Comparison of ENCODE assay signal across 20 cellular contexts in genomic region chr1:48003741-48004503, GRCh38. TPM values are rescaled to one million over a fixed set of nuclear protein-coding genes. Genes with fewer than 3 reads are reported as not detected.
DNase-seq lines count a peak whose midpoint lies in the region; ATAC-seq, FAIRE-seq and TF ChIP-seq lines count a peak whose summit lies in the region.
"Had no signal": no experiment of that assay in that cellular context is flagged by ENCODE, and none has a peak within 500 bp of the region (broad histone marks: within the 10 kb centered on the region; RNA-seq: fewer than 3 reads in every experiment).

No MANE protein-coding gene starts in this region.

- peaks cover 6% of the 10 kb centered on the region for H3K4me1 ChIP-seq in HEK293 (ENCODE audit: control insufficient read depth, insufficient read depth, low read length)
- peaks cover 15% of the 10 kb centered on the region for H3K4me1 ChIP-seq in hepatocyte (ENCODE audit: insufficient read depth)
- H3K4me1 ChIP-seq: body of pancreas had no signal

- FAIRE-seq in RCC 7860 (lab: Jason Lieb, UNC), result peak; percentile 70
- FAIRE-seq: GM18507 had no signal

- no peaks in the 10 kb centered on the region for H3K36me3 Mint-ChIP-seq in nephron progenitor cell (ENCODE audit: low read depth)
- H3K36me3 Mint-ChIP-seq: WTC11 had no signal

- peaks cover 22% of the 10 kb centered on the region for H3K27me3 Mint-ChIP-seq in nephron progenitor cell (ENCODE audit: low read depth, poor library complexity)

- 34% methylated on average over 6 of the region's 6 CpGs for WGBS in hepatocyte (ENCODE audit: low lambda C conversion rate, missing lambda C conversion rate)

- no peaks in the 10 kb centered on the region for H3K36me3 ChIP-seq in HEK293 (ENCODE audit: control insufficient read depth in 2 of 2, insufficient read depth in 1 of 2, low read length in 2 of 2)
- H3K36me3 ChIP-seq in hepatocyte (replicated peaks; ENCODE audit: insufficient read depth, low read depth), result no peaks in the 10 kb centered on the region

- peaks cover under 1% of the 10 kb centered on the region for H3K27me3 ChIP-seq in hepatocyte
- H3K27me3 ChIP-seq: body of pancreas had no signal

- no peak overlapping the region for H3K4me3 ChIP-seq in HEK293 (ENCODE audit: low read depth, low read length)
- no peak overlapping the region for H3K4me3 ChIP-seq in hepatocyte
- H3K4me3 ChIP-seq: body of pancreas, skin epidermis had no signal

- H4K20me1 ChIP-seq in hepatocyte (ENCODE audit: insufficient read depth, poor library complexity, severe bottlenecking), result no peaks in the 10 kb centered on the region

- H2AFZ ChIP-seq in hepatocyte, result no peak overlapping the region

- no peaks in the 10 kb centered on the region for H3K9me2 ChIP-seq in hepatocyte (replicated peaks; ENCODE audit: insufficient read depth)

- peak overlapping the region; percentile 70 for H3K27ac Mint-ChIP-seq in nephron progenitor cell
- H3K27ac Mint-ChIP-seq: WTC11 had no signal

- no peaks in the 10 kb centered on the region for H3K9me3 ChIP-seq in HEK293 (ENCODE audit: control insufficient read depth, insufficient read depth, low read depth, low read length)
- no peaks in the 10 kb centered on the region for H3K9me3 ChIP-seq in hepatocyte (ENCODE audit: low read depth)
- H3K9me3 ChIP-seq: body of pancreas had no signal

- DNase-seq in NCI-H2107 (lab: John Stamatoyannopoulos, UW) (peak; percentile 83), RCC 7860 (ENCODE audit: low spot score) (peak; percentile 66), nephron progenitor cell (peak; percentile 50), hepatocyte (ENCODE audit: low spot score) (no peak), hypothalamus (lab: John Stamatoyannopoulos, UW) (no peak)
- DNase-seq in activated T-cell treated with anti-CD3 and anti-CD28 coated beads, Interleukin-2, amount 50 U/mL, for 48 hours, result no peak
- DNase-seq: activated naive CD4-positive, alpha-beta T cell; body of pancreas; mesendoderm; NCI-H1048; nucleus accumbens; stimulated activated naive CD4-positive, alpha-beta T cell treated with Interleukin-2 at 50 U/mL for 16 hours had no signal

- no peaks in the 10 kb centered on the region for H3K9me3 Mint-ChIP-seq in nephron progenitor cell

- H3K4me3 Mint-ChIP-seq in nephron progenitor cell, result no peak overlapping the region
- H3K4me3 Mint-ChIP-seq: WTC11 had no signal

- no peak overlapping the region for H3K4me2 ChIP-seq in hepatocyte

- H3K4me1 Mint-ChIP-seq in nephron progenitor cell, result peaks cover 36% of the 10 kb centered on the region

- H3K79me2 ChIP-seq in hepatocyte, result no peaks in the 10 kb centered on the region

- TF ChIP-seq CTCF in HEK293 (tag by site-specific recombination; IDR thresholded peaks at IDR 0.05) (no peak), nephron progenitor cell (IDR thresholded peaks at IDR 0.05) (no peak), hepatocyte (IDR thresholded peaks at IDR 0.05; ENCODE audit: poor library complexity) (no peak)

- POLR2A ChIA-PET in HEK293 (lab: Yijun Ruan, JAX), result interaction anchor here (0.8 to 0.9 kb wide), 2 partner anchors 46 to 49 kb away, joined by 4 read pairs; no protein-coding TSS in a partner anchor

- CTCF ChIA-PET in HEK293 (lab: Yijun Ruan, JAX), result interaction anchor here (0.6 to 1.4 kb wide), 8 partner anchors 34 to 266 kb away, joined by 3 to 10 read pairs (median 4); no protein-coding TSS in a partner anchor

- no peak for ATAC-seq in esophagus mucosa
- ATAC-seq: body of pancreas, PC-3, WTC11 had no signal

- H3K27ac ChIP-seq in HEK293 (ENCODE audit: extremely low read depth, low read depth, low read length) (no peak overlapping the region), hepatocyte (no peak overlapping the region)
- H3K27ac ChIP-seq: body of pancreas, C4-2B, skin epidermis had no signal

TF ChIP-seq in HEK293, 187 proteins besides CTCF, POLR2A, EP300 and RAD21 (continues in another document):
- TF ChIP-seq ZNF211 (tag by site-specific recombination; IDR thresholded peaks at IDR 0.05; ENCODE audit: low read depth) (no peak), ZNF341 (tag by site-specific recombination; IDR thresholded peaks at IDR 0.05; ENCODE audit: low read depth) (no peak), ZNF645 (tag by site-specific recombination; IDR thresholded peaks at IDR 0.05) (no peak), ZNF707 (tag by site-specific recombination; IDR thresholded peaks at IDR 0.05) (no peak), GLIS2 (tag by site-specific recombination; IDR thresholded peaks at IDR 0.05) (peak; percentile 29; the same call in 1 of the 2 replicates), OSR2 (tag by site-specific recombination; IDR thresholded peaks at IDR 0.05) (peak; percentile 39; the same call in 1 of the 2 replicates), ZNF114 (tag by site-specific recombination; IDR thresholded peaks at IDR 0.05) (no peak), ZFP69B (tag by site-specific recombination; IDR thresholded peaks at IDR 0.05) (no peak), REPIN1 (tag by site-specific recombination; IDR thresholded peaks at IDR 0.05; ENCODE audit: low read depth) (no peak), SCRT1 (tag by site-specific recombination; IDR thresholded peaks at IDR 0.05; ENCODE audit: borderline replicate concordance) (no peak), IKZF3 (tag by site-specific recombination; IDR thresholded peaks at IDR 0.05) (no peak), ZNF280C (tag by site-specific recombination; IDR thresholded peaks at IDR 0.05) (no peak), ZNF785 (tag by site-specific recombination; IDR thresholded peaks at IDR 0.05) (no peak), ZIC2 (tag by site-specific recombination; IDR thresholded peaks at IDR 0.05) (peak; percentile 21), ZNF621 (tag by site-specific recombination; IDR thresholded peaks at IDR 0.05) (no peak), ZNF292 (tag by site-specific recombination; IDR thresholded peaks at IDR 0.05; ENCODE audit: borderline replicate concordance, low read depth) (no peak), ZFP41 (tag by site-specific recombination; IDR thresholded peaks at IDR 0.05; ENCODE audit: borderline replicate concordance) (no peak)
- TF ChIP-seq, protein P1, sequence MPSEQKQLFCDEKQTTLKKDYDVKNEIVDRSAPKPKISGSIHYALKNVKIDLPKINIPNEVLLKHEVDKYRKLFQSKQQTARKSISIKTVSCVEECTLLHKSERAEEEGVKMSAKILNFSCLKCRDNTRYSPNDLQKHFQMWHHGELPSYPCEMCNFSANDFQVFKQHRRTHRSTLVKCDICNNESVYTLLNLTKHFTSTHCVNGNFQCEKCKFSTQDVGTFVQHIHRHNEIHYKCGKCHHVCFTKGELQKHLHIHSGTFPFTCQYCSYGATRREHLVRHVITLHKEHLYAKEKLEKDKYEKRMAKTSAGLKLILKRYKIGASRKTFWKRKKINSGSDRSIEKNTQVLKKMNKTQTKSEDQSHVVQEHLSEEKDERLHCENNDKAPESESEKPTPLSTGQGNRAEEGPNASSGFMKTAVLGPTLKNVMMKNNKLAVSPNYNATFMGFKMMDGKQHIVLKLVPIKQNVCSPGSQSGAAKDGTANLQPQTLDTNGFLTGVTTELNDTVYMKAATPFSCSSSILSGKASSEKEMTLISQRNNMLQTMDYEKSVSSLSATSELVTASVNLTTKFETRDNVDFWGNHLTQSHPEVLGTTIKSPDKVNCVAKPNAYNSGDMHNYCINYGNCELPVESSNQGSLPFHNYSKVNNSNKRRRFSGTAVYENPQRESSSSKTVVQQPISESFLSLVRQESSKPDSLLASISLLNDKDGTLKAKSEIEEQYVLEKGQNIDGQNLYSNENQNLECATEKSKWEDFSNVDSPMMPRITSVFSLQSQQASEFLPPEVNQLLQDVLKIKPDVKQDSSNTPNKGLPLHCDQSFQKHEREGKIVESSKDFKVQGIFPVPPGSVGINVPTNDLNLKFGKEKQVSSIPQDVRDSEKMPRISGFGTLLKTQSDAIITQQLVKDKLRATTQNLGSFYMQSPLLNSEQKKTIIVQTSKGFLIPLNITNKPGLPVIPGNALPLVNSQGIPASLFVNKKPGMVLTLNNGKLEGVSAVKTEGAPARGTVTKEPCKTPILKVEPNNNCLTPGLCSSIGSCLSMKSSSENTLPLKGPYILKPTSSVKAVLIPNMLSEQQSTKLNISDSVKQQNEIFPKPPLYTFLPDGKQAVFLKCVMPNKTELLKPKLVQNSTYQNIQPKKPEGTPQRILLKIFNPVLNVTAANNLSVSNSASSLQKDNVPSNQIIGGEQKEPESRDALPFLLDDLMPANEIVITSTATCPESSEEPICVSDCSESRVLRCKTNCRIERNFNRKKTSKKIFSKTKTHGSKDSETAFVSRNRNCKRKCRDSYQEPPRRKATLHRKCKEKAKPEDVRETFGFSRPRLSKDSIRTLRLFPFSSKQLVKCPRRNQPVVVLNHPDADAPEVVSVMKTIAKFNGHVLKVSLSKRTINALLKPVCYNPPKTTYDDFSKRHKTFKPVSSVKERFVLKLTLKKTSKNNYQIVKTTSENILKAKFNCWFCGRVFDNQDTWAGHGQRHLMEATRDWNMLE (tag by site-specific recombination; conservative IDR thresholded peaks at IDR 0.05; ENCODE audit: low read depth), result no peak

RNA-seq across cellular contexts. Expression of gene TRABD2B, which starts 6.7 kb away (rescaled TPM):
- total RNA-seq in hepatocyte (0.60 and 1.00 TPM in 2 replicates), esophagus mucosa (0.64 TPM)
- 2.3 and 4.9 TPM in 2 replicates for polyA plus RNA-seq in hepatocyte
- total RNA-seq: activated CD8-positive, alpha-beta memory T cell treated with anti-CD3 and anti-CD28 coated beads for 36 hours had no signal

Comparison
In these comparisons a context has a peak if more than half of its experiments do, and no peak if none do; other contexts are left out.
1. DNase-seq: peak in NCI-H2107 (single experiment), RCC 7860 (single experiment) and nephron progenitor cell (single experiment); none in hepatocyte (single experiment), activated T-cell treated with anti-CD3 and anti-CD28 coated beads, Interleukin-2, amount 50 U/mL, for 48 hours (0 of 2) and hypothalamus (0 of 51).